8 cellular contexts compared by ENCODE assay signal in genomic region chr9:693460-694390, GRCh38.
A peak's percentile ranks its signal among the peaks of the same experiment; 100 is the strongest.
DNase-seq lines count a peak whose midpoint lies in the region; ATAC-seq and TF ChIP-seq lines count a peak whose summit lies in the region.

No MANE protein-coding gene starts in this region.

- WGBS in sigmoid colon, 2 donors, result 30 to 63% methylated on average over 6 of the region's 6 CpGs

- H3K4me1 ChIP-seq in sigmoid colon, result peaks cover 0 to 87% (median 70%) of the 10 kb centered on the region in 4 donors
- H3K4me1 ChIP-seq in CD8-positive, alpha-beta T cell (ENCODE audit: insufficient read depth, low read length), result peaks cover 14% of the 10 kb centered on the region

- intact Hi-C loops in sigmoid colon (cut with DNase I), result loop anchor here (2.0 kb wide), 2 partner anchors 21 to 41 kb away; no protein-coding TSS in a partner anchor
- intact Hi-C loops in CD8-positive, alpha-beta T cell (cut with DNase I, micrococcal nuclease), result no loop called here
- intact Hi-C loops in natural killer cell (cut with micrococcal nuclease), result no loop called here

- peak; percentile 65 to 94 (median 82) for TF ChIP-seq EP300 in sigmoid colon (IDR thresholded peaks at IDR 0.05)

- H3K9me3 Mint-ChIP-seq in CD8-positive, alpha-beta T cell, result no peaks in the 10 kb centered on the region
- H3K9me3 Mint-ChIP-seq in natural killer cell, result no peaks in the 10 kb centered on the region

- H3K27me3 ChIP-seq in sigmoid colon, result no peaks in the 10 kb centered on the region
- no peaks in the 10 kb centered on the region for H3K27me3 ChIP-seq in CD8-positive, alpha-beta T cell (ENCODE audit: insufficient read depth, low read length)

- POLR2A ChIA-PET in CD8-positive, alpha-beta T cell (lab: Charles Lee), result no interaction called here

- H3K4me3 Mint-ChIP-seq in CD8-positive, alpha-beta T cell, result no peak overlapping the region
- H3K4me3 Mint-ChIP-seq in natural killer cell, result no peak overlapping the region

- H3K4me1 Mint-ChIP-seq in CD8-positive, alpha-beta T cell (ENCODE audit: low read depth), result peaks cover 18% of the 10 kb centered on the region
- peaks cover 5 to 7% of the 10 kb centered on the region in 2 donors for H3K4me1 Mint-ChIP-seq in natural killer cell

- H3K36me3 ChIP-seq in sigmoid colon, result no peaks in the 10 kb centered on the region
- no peaks in the 10 kb centered on the region for H3K36me3 ChIP-seq in CD8-positive, alpha-beta T cell (ENCODE audit: insufficient read depth, low read length)

- H3K36me3 Mint-ChIP-seq in CD8-positive, alpha-beta T cell, result no peaks in the 10 kb centered on the region
- H3K36me3 Mint-ChIP-seq in natural killer cell, result no peaks in the 10 kb centered on the region

- H3K4me3 ChIP-seq in astrocyte of the spinal cord (ENCODE audit: low read depth, low read length) (peak overlapping the region; percentile 18), sigmoid colon (peak overlapping the region; percentile 12 to 41 (median 33))
- no peak overlapping the region for H3K4me3 ChIP-seq in CD8-positive, alpha-beta T cell (ENCODE audit: low read depth, low read length)

- H3K9me3 ChIP-seq in sigmoid colon, result no peaks in the 10 kb centered on the region
- no peaks in the 10 kb centered on the region for H3K9me3 ChIP-seq in CD8-positive, alpha-beta T cell (ENCODE audit: low read length)

- in situ Hi-C loops in astrocyte of the spinal cord (cut with HindIII; ENCODE audit: low sequenced_read_pairs), result no loop called here

- CTCF ChIA-PET in CD8-positive, alpha-beta T cell (lab: Charles Lee), result interaction anchor here (0.5 to 1.8 kb wide), 4 partner anchors 10 to 52 kb away, joined by 3 to 5 read pairs (median 3); no protein-coding TSS in a partner anchor

- no peak for ATAC-seq in CD8-positive, alpha-beta T cell
- ATAC-seq in natural killer cell, result no peak

- peak overlapping the region; percentile 80 to 96 (median 91) for H3K27ac ChIP-seq in sigmoid colon
- no peak overlapping the region for H3K27ac ChIP-seq in CD8-positive, alpha-beta T cell (ENCODE audit: low read depth, low read length)

- DNase-seq in GM04503 (ENCODE audit: low read depth), result peak; percentile 85
- DNase-seq in astrocyte of the spinal cord (ENCODE audit: low read depth, low spot score), result peak; percentile 91
- peak; percentile 83 for DNase-seq in inferior parietal cortex (ENCODE audit: extremely low spot score)
- DNase-seq in sigmoid colon, result peak; percentile 93
- DNase-seq in CD8-positive, alpha-beta T cell, result no peak
- no peak for DNase-seq in UCSD-AML1 (lab: John Stamatoyannopoulos, UW; ENCODE audit: unreplicated experiment)
- no peak for DNase-seq in stimulated activated CD4-positive, alpha-beta T cell treated with anti-CD3 and anti-CD28 coated beads, Interleukin-4, amount 100 ng/mL, for 4 hours
- no peak for DNase-seq in natural killer cell

- peaks cover 2% of the 10 kb centered on the region for H3K27me3 Mint-ChIP-seq in CD8-positive, alpha-beta T cell (ENCODE audit: low read depth)
- peaks cover 6 to 9% of the 10 kb centered on the region in 2 donors for H3K27me3 Mint-ChIP-seq in natural killer cell (ENCODE audit: low read depth in 2 of 2)

- peak in 1 of 2 donors; percentile 39 for TF ChIP-seq POLR2A in sigmoid colon (IDR thresholded peaks at IDR 0.05)

- H3K27ac Mint-ChIP-seq in CD8-positive, alpha-beta T cell, result no peak overlapping the region
- no peak overlapping the region for H3K27ac Mint-ChIP-seq in natural killer cell

- TF ChIP-seq CTCF in astrocyte of the spinal cord (IDR thresholded peaks at IDR 0.05; ENCODE audit: low read depth, low read length) (no peak), sigmoid colon (IDR thresholded peaks at IDR 0.05) (no peak), natural killer cell (IDR thresholded peaks at IDR 0.05) (no peak)
- no peak for TF ChIP-seq CTCF in CD8-positive, alpha-beta T cell (IDR thresholded peaks at IDR 0.05)

Comparison
In these comparisons a context has a peak if more than half of its experiments do, and no peak if none do; other contexts are left out.
1. DNase-seq: peak in GM04503 (single experiment), astrocyte of the spinal cord (single experiment), inferior parietal cortex (single experiment) and sigmoid colon (single experiment); none in CD8-positive, alpha-beta T cell (0 of 7), UCSD-AML1 (single experiment), stimulated activated CD4-positive, alpha-beta T cell treated with anti-CD3 and anti-CD28 coated beads, Interleukin-4, amount 100 ng/mL, for 4 hours (0 of 2) and natural killer cell (single experiment).